In genomic region chr1:11790101-11790879, GRCh38 we compare ENCODE assay signal across 13 cellular contexts. TPM values are rescaled to one million over a fixed set of nuclear protein-coding genes. Genes with fewer than 3 reads are reported as not detected.
DNase-seq lines count a peak whose midpoint lies in the region; ATAC-seq and TF ChIP-seq lines count a peak whose summit lies in the region.
"Had no signal": no experiment of that assay in that cellular context is flagged by ENCODE, and none has a peak within 500 bp of the region (broad histone marks: within the 10 kb centered on the region; RNA-seq: fewer than 3 reads in every experiment).

No MANE protein-coding gene starts in this region.

- H3K27ac Mint-ChIP-seq in natural killer cell: peak overlapping the region in 1 of 2 donors; percentile 78
- H3K27ac Mint-ChIP-seq: stimulated activated naive CD8-positive, alpha-beta T cell treated with anti-CD3 and anti-CD28 coated beads, Interleukin-15, Interleukin-2, amounts not matched to agents 100 ng/mL and 50 ng/mL, for 24 hours had no signal

- H3K36me3 Mint-ChIP-seq in natural killer cell: peaks cover under 1% of the 10 kb centered on the region

- ATAC-seq in Right ventricle myocardium superior (ENCODE audit: poor library complexity): no peak
- no peak for ATAC-seq in heart left ventricle
- no peak for ATAC-seq in natural killer cell
- no peak for ATAC-seq in HG02759 (IDR thresholded peaks at IDR 0.05; ENCODE audit: unreplicated experiment)

- DNase-seq in Right ventricle myocardium superior (peak; percentile 37), cardiac septum (ENCODE audit: low spot score) (no peak), heart left ventricle (peak in 3 of 5 donors; percentile 27 to 33 (median 31)), natural killer cell (no peak), DMS53 (lab: John Stamatoyannopoulos, UW) (no peak)
- DNase-seq in activated T-cell treated with anti-CD3 and anti-CD28 coated beads, Interleukin-2, amount 50 U/mL, for 1 hour: no peak
- DNase-seq: activated gamma-delta T cell treated with Interleukin-2 at 50 U/mL for 16 hours; NCI-H1436 treated with DMSO at 0.1 percent for 48 hours; stimulated activated CD4-positive, alpha-beta T cell treated with anti-CD3 and anti-CD28 coated beads, Interleukin-15, amount 100 ng/mL, for 24 hours had no signal

- H3K4me3 ChIP-seq in heart left ventricle: peak overlapping the region in 3 of 12 donors; percentile 8 to 19 (median 15)
- H3K4me3 ChIP-seq in rectal smooth muscle tissue (ENCODE audit: low read length): no peak overlapping the region

- no peak overlapping the region for H3K4me3 Mint-ChIP-seq in natural killer cell
- H3K4me3 Mint-ChIP-seq: stimulated activated naive CD8-positive, alpha-beta T cell treated with anti-CD3 and anti-CD28 coated beads, Interleukin-15, Interleukin-2, amounts not matched to agents 100 ng/mL and 50 ng/mL, for 24 hours had no signal

- TF ChIP-seq POLR2A in heart left ventricle (IDR thresholded peaks at IDR 0.05): no peak

- H3K36me3 ChIP-seq in heart left ventricle (peaks cover 3 to 50% (median 33%) of the 10 kb centered on the region in 9 donors), rectal smooth muscle tissue (ENCODE audit: control insufficient read depth, insufficient read depth, low read length) (peaks cover 12% of the 10 kb centered on the region)

- H3K4me1 ChIP-seq in heart left ventricle (peaks cover 35 to 91% (median 79%) of the 10 kb centered on the region in 12 donors), rectal smooth muscle tissue (ENCODE audit: control insufficient read depth, insufficient read depth, low read length) (peaks cover 27% of the 10 kb centered on the region)

- no peaks in the 10 kb centered on the region for H3K27me3 ChIP-seq in heart left ventricle
- no peaks in the 10 kb centered on the region for H3K27me3 ChIP-seq in rectal smooth muscle tissue (ENCODE audit: control insufficient read depth, insufficient read depth, low read length)

- H3K27ac ChIP-seq in heart left ventricle (peak overlapping the region; percentile 85 to 99 (median 98)), rectal smooth muscle tissue (ENCODE audit: low read depth, low read length) (peak overlapping the region; percentile 78)

- no peaks in the 10 kb centered on the region for H3K9me3 ChIP-seq in heart left ventricle

- intact Hi-C loops in Right ventricle myocardium superior (cut with DNase I) (no loop called here), cardiac septum (cut with DNase I) (loop anchor here (1.0 to 2.0 kb wide), 2 partner anchors 16 to 97 kb away; partner anchors contain the start of gene CLCN6), heart left ventricle (cut with DNase I) (loop anchor here in 3 of 10 donors (2.0 kb wide), 1 partner anchor 15 kb away; the partner anchor contains the start of gene MTHFR (in 3 of the 3)), natural killer cell (cut with micrococcal nuclease) (no loop called here)

- H3K9me3 Mint-ChIP-seq in natural killer cell: no peaks in the 10 kb centered on the region
- H3K9me3 Mint-ChIP-seq: stimulated activated naive CD8-positive, alpha-beta T cell treated with anti-CD3 and anti-CD28 coated beads, Interleukin-15, Interleukin-2, amounts not matched to agents 100 ng/mL and 50 ng/mL, for 24 hours had no signal

- H3K9ac ChIP-seq in rectal smooth muscle tissue (ENCODE audit: low read length): no peak overlapping the region

- no peaks in the 10 kb centered on the region for H3K27me3 Mint-ChIP-seq in natural killer cell (ENCODE audit: low read depth in 2 of 2)
- H3K27me3 Mint-ChIP-seq: stimulated activated naive CD8-positive, alpha-beta T cell treated with anti-CD3 and anti-CD28 coated beads, Interleukin-15, Interleukin-2, amounts not matched to agents 100 ng/mL and 50 ng/mL, for 24 hours had no signal

- WGBS in heart left ventricle, 4 donors: 45 to 55% (median 47%) methylated on average over 15 to 20 of the region's 20 CpGs

- TF ChIP-seq CTCF in heart left ventricle (IDR thresholded peaks at IDR 0.05) (no peak), natural killer cell (IDR thresholded peaks at IDR 0.05) (no peak)

- peaks cover 2 to 17% of the 10 kb centered on the region in 2 donors for H3K4me1 Mint-ChIP-seq in natural killer cell

RNA-seq across cellular contexts. Expression of gene MTHFR, which starts 15.5 kb away (rescaled TPM):
- total RNA-seq in Right ventricle myocardium superior (34.6 TPM), cardiac septum (33.7 TPM), heart left ventricle (10 to 100 TPM; 26.9 to 61.2 (median 38.1) TPM), natural killer cell (10 to 100 TPM; 61.8 to 78.4 (median 69.5) TPM)
- polyA plus RNA-seq in heart left ventricle: 10 to 100 TPM; 21.9 to 45.9 TPM

RNA-seq across cellular contexts. Expression of gene CLCN6, which starts 15.7 kb away (rescaled TPM):
- total RNA-seq in Right ventricle myocardium superior (15.2 TPM), cardiac septum (26.3 TPM), heart left ventricle (10 to 100 TPM; 11.6 to 21.5 (median 17.2) TPM), natural killer cell (10 to 100 TPM; 21.4 to 28.6 (median 25.6) TPM)
- 10 to 100 TPM; 10.2 to 17.2 TPM for polyA plus RNA-seq in heart left ventricle

RNA-seq across cellular contexts. Expression of gene C1orf167, which starts 28.3 kb away (rescaled TPM):
- total RNA-seq in Right ventricle myocardium superior (2.7 TPM), cardiac septum (2.3 TPM), heart left ventricle (1 to 10 TPM; 1.5 to 7.6 (median 3.1) TPM), natural killer cell (under 1 TPM in 1 of 3 donors, not detected in 2; 0.15 TPM)
- polyA plus RNA-seq in heart left ventricle: 1 to 10 TPM; 4.1 to 4.9 TPM
- total RNA-seq: left lobe of liver had no signal

RNA-seq across cellular contexts. Expression of gene AGTRAP, which starts 54.4 kb away (rescaled TPM):
- total RNA-seq in Right ventricle myocardium superior (13.6 TPM), cardiac septum (17.4 TPM), heart left ventricle (10 to 100 TPM; 11.8 to 36.7 (median 24.5) TPM), natural killer cell (100 to 1,000 TPM in 2 of 3 donors, 10 to 100 TPM in 1; 94.6 to 122 (median 104) TPM)
- polyA plus RNA-seq in heart left ventricle: 100 to 1,000 TPM in 1 of 2 donors, 10 to 100 TPM in 1; 18.2 to 134 TPM

RNA-seq across cellular contexts. Expression of gene NPPA, which starts 57.3 kb away (rescaled TPM):
- total RNA-seq in Right ventricle myocardium superior (25.3 TPM), cardiac septum (21,376 TPM), heart left ventricle (1,000 to 10,000 TPM in 1 of 9 donors, 100 to 1,000 TPM in 8; 126 to 3,156 (median 279) TPM), natural killer cell (not detected)
- polyA plus RNA-seq in heart left ventricle: 1,000 to 10,000 TPM in 1 of 2 donors, 10 to 100 TPM in 1; 59.9 to 1,418 TPM
- total RNA-seq: left lobe of liver had no signal

Comparison
In these comparisons a context has a peak if more than half of its experiments do, and no peak if none do; other contexts are left out.
1. DNase-seq: peak in Right ventricle myocardium superior (single experiment) and heart left ventricle (3 of 5); none in cardiac septum (single experiment), natural killer cell (single experiment), activated T-cell treated with anti-CD3 and anti-CD28 coated beads, Interleukin-2, amount 50 U/mL, for 1 hour (single experiment) and DMS53 (single experiment).